ENCODE assay signal across 8 cellular contexts in genomic region chr7:137961200-137962177, GRCh38. TPM values are rescaled to one million over a fixed set of nuclear protein-coding genes. Genes with fewer than 3 reads are reported as not detected.
DNase-seq lines count a peak whose midpoint lies in the region; ATAC-seq and TF ChIP-seq lines count a peak whose summit lies in the region.

No MANE protein-coding gene starts in this region.

- 0 out of 2 replicates have a peak overlapping the region, but pooled peaks have one; percentile 3 for H3K23ac ChIP-seq in IMR-90 (ENCODE audit: low read depth, low read length)

- TF ChIP-seq CTCF in Caco-2 (IDR thresholded peaks at IDR 0.05; ENCODE audit: insufficient read depth in 1 of 2, low read depth in 1 of 2, low read length in 1 of 2, severe bottlenecking in 1 of 2, unreplicated experiment in 1 of 2) = no peak
- TF ChIP-seq CTCF in IMR-90 (conservative IDR thresholded peaks at IDR 0.05; ENCODE audit: low read depth, low read length) = no peak
- TF ChIP-seq CTCF in fibroblast of mammary gland (conservative IDR thresholded peaks at IDR 0.05; ENCODE audit: control insufficient read depth, insufficient read depth, low read depth, low read length) = no peak
- TF ChIP-seq CTCF in lower leg skin (IDR thresholded peaks at IDR 0.05) = no peak

- no peak overlapping the region for H2AK9ac ChIP-seq in IMR-90 (replicated peaks; ENCODE audit: low read depth, low read length, poor library complexity)

- peak overlapping the region; percentile 84 for H3K27ac Mint-ChIP-seq in Caco-2 (ENCODE audit: unreplicated experiment)

- no peaks in the 10 kb centered on the region for H3K27me3 Mint-ChIP-seq in Caco-2 (ENCODE audit: insufficient read depth, unreplicated experiment)

- no peak overlapping the region for H3K27ac ChIP-seq in IMR-90 (ENCODE audit: insufficient read depth, low read length)

- CTCF ChIA-PET in Caco-2 (lab: Charles Lee) (no interaction called here), IMR-90 (lab: Yijun Ruan, JAX) (no interaction called here)

- H4K20me1 ChIP-seq in IMR-90 (ENCODE audit: insufficient read depth, low read length) = peaks cover 66% of the 10 kb centered on the region

- no peak overlapping the region for H4K5ac ChIP-seq in IMR-90 (ENCODE audit: low read depth, low read length)

- peak overlapping the region; percentile 4; the same call in 1 of the 2 replicates for H3K14ac ChIP-seq in IMR-90 (replicated peaks; ENCODE audit: low read depth, low read length)

- peak; percentile 72 for ATAC-seq in GM21360 (IDR thresholded peaks at IDR 0.05; ENCODE audit: unreplicated experiment)
- peak; percentile 59 for ATAC-seq in IMR-90 (ENCODE audit: low read depth)

- peaks cover 72% of the 10 kb centered on the region for H3K4me1 Mint-ChIP-seq in Caco-2 (ENCODE audit: low read depth, unreplicated experiment)

- H3K9me3 Mint-ChIP-seq in Caco-2 (ENCODE audit: unreplicated experiment) = no peaks in the 10 kb centered on the region

- H3K27me3 ChIP-seq in Caco-2 (replicated peaks; ENCODE audit: control insufficient read depth, insufficient read depth, low read length) = no peaks in the 10 kb centered on the region
- no peaks in the 10 kb centered on the region for H3K27me3 ChIP-seq in IMR-90 (ENCODE audit: control insufficient read depth, insufficient read depth, low read length)
- no peaks in the 10 kb centered on the region for H3K27me3 ChIP-seq in HAP-1 (ENCODE audit: low read depth)

- peaks cover 38% of the 10 kb centered on the region for H3K36me3 Mint-ChIP-seq in Caco-2 (ENCODE audit: insufficient read depth, unreplicated experiment)

- BruUV-seq in Caco-2 (replicated peaks; lab: Mats Ljungman, UMichigan) (no TSS peak), IMR-90 (replicated peaks; lab: Mats Ljungman, UMichigan) (no TSS peak)

- no peak overlapping the region for H4K91ac ChIP-seq in IMR-90 (ENCODE audit: insufficient read depth, low read depth, low read length)

- peak overlapping the region; percentile 25 for H2BK5ac ChIP-seq in IMR-90 (ENCODE audit: low read depth, low read length, poor library complexity, severe bottlenecking)

- in situ Hi-C loops in IMR-90 (cut with MboI; ENCODE audit: low sequenced_read_pairs) = no loop called here
- in situ Hi-C loops in HAP-1 (cut with MboI; ENCODE audit: low sequenced_read_pairs) = no loop called here

- H4K8ac ChIP-seq in IMR-90 (ENCODE audit: low read depth in 2 of 2, low read length in 2 of 2) = peak overlapping the region in 1 of 2 experiments; percentile 28; a peak in 2 of 4 replicates

- H3K9me3 ChIP-seq in Caco-2 = no peaks in the 10 kb centered on the region
- no peaks in the 10 kb centered on the region for H3K9me3 ChIP-seq in IMR-90 (ENCODE audit: control insufficient read depth, insufficient read depth, low read length)
- H3K9me3 ChIP-seq in HAP-1 = no peaks in the 10 kb centered on the region

- no peak overlapping the region for H3K4me3 Mint-ChIP-seq in Caco-2 (ENCODE audit: unreplicated experiment)

- H2AK5ac ChIP-seq in IMR-90 (ENCODE audit: low read depth, low read length) = peak overlapping the region; percentile 70

- intact Hi-C loops in Caco-2 (cut with micrococcal nuclease; ENCODE audit: unreplicated experiment) (no loop called here), IMR-90 (cut with micrococcal nuclease) (no loop called here), lower leg skin (cut with DNase I; ENCODE audit: low total_unique reads) (no loop called here)

- no peak overlapping the region for H3K4me2 ChIP-seq in IMR-90 (ENCODE audit: low read depth, low read length)

- no peak overlapping the region for H3K56ac ChIP-seq in IMR-90 (ENCODE audit: extremely low read depth, insufficient read depth, low read length)

- no peak overlapping the region for H2BK120ac ChIP-seq in IMR-90 (ENCODE audit: low read depth, low read length)

- peak overlapping the region; percentile 36; the same call in 1 of the 2 replicates for H3K4ac ChIP-seq in IMR-90 (ENCODE audit: low read depth, low read length)

- POLR2A ChIA-PET in Caco-2 (lab: Charles Lee) = no interaction called here
- POLR2A ChIA-PET in IMR-90 (lab: Charles Lee; ENCODE audit: unreplicated experiment) = no interaction called here

- 74% methylated on average over 5 of the region's 11 CpGs; no CpG with 5 or more reads in 1 of the 2 experiments for WGBS in IMR-90 (ENCODE audit: extremely low coverage in 2 of 2, insufficient read length in 1 of 2), 2 experiments
- 91 to 94% methylated on average over 11 of the region's 11 CpGs for WGBS in lower leg skin, 2 donors

- no peak overlapping the region for H3K9ac ChIP-seq in IMR-90 (ENCODE audit: low read depth, low read length)

- H3K4me3 ChIP-seq in Caco-2 (ENCODE audit: low read depth, low read length) = no peak overlapping the region
- no peak overlapping the region for H3K4me3 ChIP-seq in IMR-90 (ENCODE audit: insufficient read depth, low read depth, low read length)
- no peak overlapping the region for H3K4me3 ChIP-seq in fibroblast of mammary gland (ENCODE audit: control insufficient read depth, low read depth, low read length)
- H3K4me3 ChIP-seq in HAP-1 = no peak overlapping the region
- H3K4me3 ChIP-seq in lower leg skin (ENCODE audit: low read depth, poor library complexity, severe bottlenecking) = no peak overlapping the region

- peaks cover 41% of the 10 kb centered on the region for H3K9me1 ChIP-seq in IMR-90 (ENCODE audit: insufficient read depth, low read length)

- no peak overlapping the region for H2AFZ ChIP-seq in IMR-90 (replicated peaks; ENCODE audit: low read length, poor library complexity)

- TF ChIP-seq POLR2A in IMR-90 (IDR thresholded peaks at IDR 0.05; ENCODE audit: low read depth, low read length) = no peak
- no peak for TF ChIP-seq POLR2A in lower leg skin (IDR thresholded peaks at IDR 0.05)

- H3K79me1 ChIP-seq in IMR-90 (ENCODE audit: low read depth in 1 of 2, low read length in 2 of 2) = peaks cover 58 to 90% of the 10 kb centered on the region in 2 experiments

- H2BK20ac ChIP-seq in IMR-90 (ENCODE audit: low read depth, low read length) = no peak overlapping the region

- H2BK15ac ChIP-seq in IMR-90 (ENCODE audit: low read depth, low read length) = no peak overlapping the region

- TF ChIP-seq RAD21 in IMR-90 (IDR thresholded peaks at IDR 0.05; ENCODE audit: low read length) = no peak

- H3K36me3 ChIP-seq in Caco-2 (ENCODE audit: control insufficient read depth, insufficient read depth, low read length) (peaks cover 2% of the 10 kb centered on the region; the same call in 1 of the 2 replicates), IMR-90 (ENCODE audit: control insufficient read depth, insufficient read depth, low read length) (peaks cover 8% of the 10 kb centered on the region), HAP-1 (replicated peaks) (no peaks in the 10 kb centered on the region)

- dilution Hi-C loops in IMR-90 (cut with HindIII; ENCODE audit: low sequenced_read_pairs, unreplicated experiment) = no loop called here

- DNase-seq in Caco-2 (no peak), IMR-90 (peak; percentile 53), fibroblast of mammary gland (ENCODE audit: low read depth) (peak; percentile 74), T-helper 9 cell (no peak), HAP-1 (ENCODE audit: low spot score in 2 of 2) (no peak), lower leg skin (ENCODE audit: low spot score in 2 of 2) (no peak), NCI-H1417 treated with DMSO at 0.1 percent for 48 hours (lab: John Stamatoyannopoulos, UW) (no peak)

- H3K18ac ChIP-seq in IMR-90 (ENCODE audit: low read depth, low read length) = peak overlapping the region; percentile 22; the same call in 1 of the 2 replicates

- H3K4me1 ChIP-seq in Caco-2 (peaks cover 93% of the 10 kb centered on the region), IMR-90 (ENCODE audit: control insufficient read depth, insufficient read depth, low read length) (peaks cover 19% of the 10 kb centered on the region), HAP-1 (no peaks in the 10 kb centered on the region; the same call in 1 of the 2 replicates)

TF ChIP-seq in IMR-90, 13 proteins besides CTCF, POLR2A, EP300 and RAD21:
- TF ChIP-seq SMC3 (IDR thresholded peaks at IDR 0.05; ENCODE audit: low read depth, low read length) (no peak), RFX5 (IDR thresholded peaks at IDR 0.05; ENCODE audit: low read depth, low read length) (peak; percentile 76; the same call in 1 of the 2 replicates), MAFK (IDR thresholded peaks at IDR 0.05; ENCODE audit: low read depth, low read length) (peak; percentile 32; the same call in 1 of the 2 replicates)

RNA-seq across cellular contexts. Expression of gene CREB3L2, which starts 40.4 kb away (rescaled TPM):
- total RNA-seq in Caco-2 (2022) (106 and 123 TPM in 2 replicates), IMR-90 (2012; rRNA removed) (35.8 and 42.3 TPM in 2 replicates), lower leg skin (10 to 100 TPM in 3 of 4 donors, 1 to 10 TPM in 1; 7.9 to 19.1 (median 11.7) TPM)
- polyA plus RNA-seq in IMR-90 (2012; rRNA removed) = 57.9 and 65.1 TPM in 2 replicates
- 31.6 and 44.4 TPM in 2 replicates for polyA plus RNA-seq in IMR-90 (2012; cell fraction: cytosol; rRNA removed)
- 38.6 and 56.6 TPM in 2 replicates for polyA plus RNA-seq in IMR-90 (2012; cell fraction: nucleus; rRNA removed; ENCODE audit: low replicate concordance)

Comparison
In these comparisons a context has a peak if more than half of its experiments do, and no peak if none do; other contexts are left out.
1. DNase-seq: peak in IMR-90 (single experiment) and fibroblast of mammary gland (single experiment); none in Caco-2 (0 of 2), T-helper 9 cell (single experiment), HAP-1 (0 of 2), lower leg skin (0 of 2) and NCI-H1417 treated with DMSO at 0.1 percent for 48 hours (single experiment).